In genomic region chr6:169220068-169220964, GRCh38 we compare ENCODE assay signal across 1 cellular context.
TF ChIP-seq lines count a peak whose summit lies in the region.

No MANE protein-coding gene starts in this region.

TF ChIP-seq in SK-N-SH, 30 proteins besides CTCF, POLR2A, EP300 and RAD21 (continued from another document):
- no peak for TF ChIP-seq TEAD4 (IDR thresholded peaks at IDR 0.05; ENCODE audit: borderline replicate concordance, insufficient read depth)
- TF ChIP-seq YY1 (IDR thresholded peaks at IDR 0.05; ENCODE audit: low read depth): no peak
- TF ChIP-seq REST (IDR thresholded peaks at IDR 0.05; ENCODE audit: low read depth, low read length): no peak
- no peak for TF ChIP-seq IRF3 (IDR thresholded peaks at IDR 0.05; ENCODE audit: low read depth, low read length)
- no peak for TF ChIP-seq EZH2phosphoT487 (IDR thresholded peaks at IDR 0.05; ENCODE audit: borderline replicate concordance, low read depth)
